In the genomic region with DNA sequence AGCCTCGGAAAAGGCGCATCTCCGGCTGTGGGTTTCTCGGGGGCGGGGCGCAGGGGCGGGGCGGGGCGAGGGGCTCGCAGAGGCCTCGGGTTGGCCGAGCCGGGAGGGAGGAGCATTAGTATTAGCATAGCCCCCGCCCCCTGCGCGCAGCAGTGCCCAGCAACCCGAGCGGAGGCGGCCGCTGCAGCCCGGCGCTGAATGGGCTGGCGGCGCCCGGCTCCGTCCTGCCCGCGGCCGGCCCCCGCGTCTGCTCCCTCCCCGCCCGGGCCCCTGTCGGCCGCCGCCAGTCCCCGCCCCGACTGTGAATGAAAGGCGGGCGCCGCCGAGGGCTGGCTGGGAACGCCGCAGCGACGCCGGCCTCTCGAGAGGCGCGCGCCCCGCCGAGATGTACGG, we compare ENCODE assay signal across 8 cellular contexts. TPM values are rescaled to one million over a fixed set of nuclear protein-coding genes. Genes with fewer than 3 reads are reported as not detected.
A peak's percentile ranks its signal among the peaks of the same experiment; 100 is the strongest.
DNase-seq lines count a peak whose midpoint lies in the region; ATAC-seq and TF ChIP-seq lines count a peak whose summit lies in the region.

A gene with protein sequence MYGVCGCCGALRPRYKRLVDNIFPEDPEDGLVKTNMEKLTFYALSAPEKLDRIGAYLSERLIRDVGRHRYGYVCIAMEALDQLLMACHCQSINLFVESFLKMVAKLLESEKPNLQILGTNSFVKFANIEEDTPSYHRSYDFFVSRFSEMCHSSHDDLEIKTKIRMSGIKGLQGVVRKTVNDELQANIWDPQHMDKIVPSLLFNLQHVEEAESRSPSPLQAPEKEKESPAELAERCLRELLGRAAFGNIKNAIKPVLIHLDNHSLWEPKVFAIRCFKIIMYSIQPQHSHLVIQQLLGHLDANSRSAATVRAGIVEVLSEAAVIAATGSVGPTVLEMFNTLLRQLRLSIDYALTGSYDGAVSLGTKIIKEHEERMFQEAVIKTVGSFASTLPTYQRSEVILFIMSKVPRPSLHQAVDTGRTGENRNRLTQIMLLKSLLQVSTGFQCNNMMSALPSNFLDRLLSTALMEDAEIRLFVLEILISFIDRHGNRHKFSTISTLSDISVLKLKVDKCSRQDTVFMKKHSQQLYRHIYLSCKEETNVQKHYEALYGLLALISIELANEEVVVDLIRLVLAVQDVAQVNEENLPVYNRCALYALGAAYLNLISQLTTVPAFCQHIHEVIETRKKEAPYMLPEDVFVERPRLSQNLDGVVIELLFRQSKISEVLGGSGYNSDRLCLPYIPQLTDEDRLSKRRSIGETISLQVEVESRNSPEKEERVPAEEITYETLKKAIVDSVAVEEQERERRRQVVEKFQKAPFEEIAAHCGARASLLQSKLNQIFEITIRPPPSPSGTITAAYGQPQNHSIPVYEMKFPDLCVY (plus strand): TSS at position 149 of the 393 bp plus-strand sequence. CDS start 237 bp downstream, at position 386.

- peak within 1 kb of the TSS; percentile 71 for H3K27ac Mint-ChIP-seq in nephron progenitor cell

- ATAC-seq in stimulated activated naive CD8-positive, alpha-beta T cell treated with anti-CD3 and anti-CD28 coated beads, Interleukin-15, Interleukin-2, amounts not matched to agents 100 U/mL and 50 U/mL, for 24 hours = peak; percentile 94

- peak; percentile 93 for DNase-seq in EL
- peak; percentile 98 for DNase-seq in H7
- peak; percentile 96 for DNase-seq in MG63
- DNase-seq in SHP77 treated with DMSO at 0.1 percent for 48 hours (lab: John Stamatoyannopoulos, UW) = peak; percentile 81
- peak; percentile 77 for DNase-seq in activated gamma-delta T cell (lab: John Stamatoyannopoulos, UW)
- peak; percentile 77 for DNase-seq in fibroblast of the conjunctiva (ENCODE audit: low read depth)
- peak; percentile 97 for DNase-seq in nephron progenitor cell
- DNase-seq in stimulated activated naive CD8-positive, alpha-beta T cell treated with anti-CD3 and anti-CD28 coated beads, Interleukin-15, Interleukin-2, amounts not matched to agents 100 U/mL and 50 U/mL, for 24 hours = peak; percentile 92

- peak within 1 kb of the TSS; percentile 91 for H3K4me3 Mint-ChIP-seq in nephron progenitor cell

- H3K36me3 ChIP-seq in H7 (replicated peaks; ENCODE audit: control insufficient read depth, insufficient read depth, low read length) = no peaks in the 10 kb centered on the region
- no peaks in the 10 kb centered on the region for H3K36me3 ChIP-seq in MG63

- peak within 1 kb of the TSS; percentile 59 for H3K4me3 ChIP-seq in H7 (ENCODE audit: insufficient read depth, low read depth, low read length)
- peak within 1 kb of the TSS; percentile 48 for H3K4me3 ChIP-seq in MG63

- H3K4me1 Mint-ChIP-seq in nephron progenitor cell = peaks cover 47% of the 10 kb centered on the region

- no peaks in the 10 kb centered on the region for H3K9me3 Mint-ChIP-seq in nephron progenitor cell

- H3K36me3 Mint-ChIP-seq in nephron progenitor cell (ENCODE audit: low read depth) = peaks cover 17% of the 10 kb centered on the region

- H3K27me3 ChIP-seq in H7 (ENCODE audit: control insufficient read depth, insufficient read depth, low read length) = peaks cover 20% of the 10 kb centered on the region
- H3K27me3 ChIP-seq in MG63 = peaks cover 11% of the 10 kb centered on the region

- no peak for TF ChIP-seq CTCF in nephron progenitor cell (IDR thresholded peaks at IDR 0.05)

- peaks cover 34% of the 10 kb centered on the region for H3K27me3 Mint-ChIP-seq in nephron progenitor cell (ENCODE audit: low read depth, poor library complexity)

- no peaks in the 10 kb centered on the region for H3K9me3 ChIP-seq in MG63

RNA-seq across cellular contexts. Expression of the gene that starts here (rescaled TPM):
- 3.3 and 3.4 TPM in 2 replicates for total RNA-seq in H7 (2014; rRNA removed; shearing (Covaris generic))
- total RNA-seq in MG63 (2014; rRNA removed; shearing (Covaris generic); ENCODE audit: low replicate concordance) = 0.17 and 0.43 TPM in 2 replicates

Comparison
In these comparisons a context has a peak if more than half of its experiments do, and no peak if none do; other contexts are left out.
1. Peak in every context shown above with its lines: DNase-seq, ATAC-seq and H3K4me3 ChIP-seq.
2. Peak in DNase-seq and H3K4me3 ChIP-seq in MG63; RNA of the gene not detected or under 1 TPM.